Comparison of ENCODE assay signal across 23 cellular contexts in the genomic region with DNA sequence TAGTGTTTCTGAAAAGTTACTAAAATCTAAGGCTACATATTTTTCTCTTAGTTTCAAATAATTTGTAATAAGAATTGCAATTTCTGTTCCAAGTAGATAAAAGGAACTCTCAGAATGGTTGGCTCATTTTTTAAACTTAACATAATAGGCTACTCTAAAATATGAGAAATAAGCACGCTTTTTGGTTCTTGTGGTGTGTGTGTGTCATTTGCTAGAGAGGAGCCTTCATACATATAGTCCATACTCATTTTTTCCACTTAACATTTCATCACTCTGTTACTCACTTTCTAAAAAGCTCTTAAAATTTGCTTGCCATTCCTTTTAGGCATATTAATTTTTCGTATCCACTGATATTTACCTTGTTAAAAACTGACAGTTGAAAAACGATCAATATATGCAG.
"Had no signal": no experiment of that assay in that cellular context is flagged by ENCODE, and none has a peak within 500 bp of the region (broad histone marks: within the 10 kb centered on the region; RNA-seq: fewer than 3 reads in every experiment).

No MANE protein-coding gene starts in this region.

- DNase-seq: KBM-7, MV-4-11, NCI-H1048, NCI-H1105, NCI-H1417, NCI-H1436 treated with DMSO at 0.1 percent for 48 hours, NCI-H1694, NCI-H187 treated with DMSO at 0.1 percent for 48 hours, NCI-H2081, NCI-H2107, NCI-H2227 treated with DMSO at 0.1 percent for 48 hours, NCI-H510A, NCI-H524 treated with DMSO at 0.1 percent for 48 hours, NCI-H69, NCI-H774, PC-3, SHP77 treated with DMSO at 0.1 percent for 48 hours, SJCRH30 had no signal

- H3K36me3 Mint-ChIP-seq: IgD-negative memory B cell had no signal

- ATAC-seq: HepG2, Panc1, PC-3, Right ventricle myocardium inferior, SK-N-SH treated with all-trans-retinoic acid at 6 μM for 48 hours had no signal

- H3K4me3 Mint-ChIP-seq: IgD-negative memory B cell had no signal

- H3K9me3 Mint-ChIP-seq: IgD-negative memory B cell had no signal

- H3K27ac Mint-ChIP-seq: IgD-negative memory B cell had no signal

- H3K27me3 Mint-ChIP-seq: IgD-negative memory B cell had no signal
